8 cellular contexts compared by ENCODE assay signal in the genomic region with DNA sequence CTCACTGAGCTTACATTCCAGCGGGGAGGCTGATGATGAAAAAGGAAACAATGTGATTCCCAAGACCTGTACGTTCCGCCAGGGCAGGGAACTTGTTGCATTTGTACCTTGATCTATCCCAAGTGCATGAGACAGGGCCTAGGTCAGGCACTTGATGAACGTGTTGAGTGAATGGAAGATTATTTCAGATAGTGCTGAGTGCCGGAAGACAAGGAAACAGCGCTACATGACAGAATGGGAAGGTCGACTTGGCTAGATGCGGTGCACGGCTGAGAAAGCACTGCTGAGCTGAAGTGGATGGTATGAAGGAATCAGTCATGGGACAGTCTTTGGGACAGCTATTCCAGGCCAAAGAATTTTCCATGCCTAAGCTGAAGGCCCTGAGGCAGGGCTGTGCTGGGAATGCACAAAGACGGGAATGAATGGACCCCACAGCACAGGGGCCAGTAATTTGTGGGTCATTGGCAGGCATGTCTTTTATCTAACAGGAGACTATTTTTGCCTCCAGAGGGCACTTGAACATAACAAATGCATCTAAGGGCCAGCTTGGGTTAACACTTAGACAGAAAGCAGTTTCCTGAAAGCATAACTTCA. TPM values are rescaled to one million over a fixed set of nuclear protein-coding genes. Genes with fewer than 3 reads are reported as not detected.
A peak's percentile ranks its signal among the peaks of the same experiment; 100 is the strongest.
DNase-seq lines count a peak whose midpoint lies in the region; ATAC-seq, FAIRE-seq and TF ChIP-seq lines count a peak whose summit lies in the region.
"Not testable (repeated sequence)": the region's sequence is repeated elsewhere in the genome, so short reads cannot be mapped to it uniquely, and the experiment has no call there.

No MANE protein-coding gene starts in this region.

- 49% methylated on average over 10 of the region's 10 CpGs for WGBS in mammary epithelial cell (ENCODE audit: low coverage, missing lambda C conversion rate)
- WGBS in hepatocyte (ENCODE audit: low lambda C conversion rate, missing lambda C conversion rate), result 69% methylated on average over 10 of the region's 10 CpGs
- 74% methylated on average over 10 of the region's 10 CpGs for WGBS in prostate gland

- CTCF ChIA-PET in mammary epithelial cell (lab: Charles Lee; ENCODE audit: low non-redundant PET), result interaction anchor here (0.7 kb wide), 1 partner anchor 134 kb away, joined by 3 read pairs; no protein-coding TSS in a partner anchor

- not testable (repeated sequence) for H2AFZ ChIP-seq in mammary epithelial cell (ENCODE audit: low read depth, low read length); hepatocyte

- intact Hi-C loops in mammary epithelial cell (cut with micrococcal nuclease), result loop anchor here (1.0 kb wide), 3 partner anchors 200 to 359 kb away; no protein-coding TSS in a partner anchor
- intact Hi-C loops in prostate gland (cut with DNase I), result not testable (repeated sequence)

- not testable (repeated sequence) for H3K4me2 ChIP-seq in mammary epithelial cell (ENCODE audit: insufficient read depth, low read depth, low read length); hepatocyte

- not testable (repeated sequence) for H3K27ac ChIP-seq in mammary epithelial cell (ENCODE audit: insufficient read depth, low read depth, low read length); hepatocyte; prostate gland

- in situ Hi-C loops in mammary epithelial cell (cut with MboI; ENCODE audit: low sequenced_read_pairs in 2 of 2), result not testable (repeated sequence)

- H3K27me3 ChIP-seq in BE2C; mammary epithelial cell (ENCODE audit: insufficient read depth, low read length); hepatocyte; prostate gland (replicated peaks; ENCODE audit: insufficient read depth): not testable (repeated sequence)

- H3K4me1 ChIP-seq in BE2C; mammary epithelial cell (ENCODE audit: insufficient read depth, low read length); hepatocyte (ENCODE audit: insufficient read depth); prostate gland (replicated peaks): not testable (repeated sequence)

- H3K9ac ChIP-seq in mammary epithelial cell (ENCODE audit: insufficient read depth, low read length), result not testable (repeated sequence)

- H3K9me2 ChIP-seq in hepatocyte (replicated peaks; ENCODE audit: insufficient read depth), result not testable (repeated sequence)

- not testable (repeated sequence) for BruUV-seq in mammary epithelial cell (replicated peaks; lab: Mats Ljungman, UMichigan)

- TF ChIP-seq CTCF in BE2C (IDR thresholded peaks at IDR 0.05; ENCODE audit: low read depth, low read length), result peak; percentile 55
- TF ChIP-seq CTCF in mammary epithelial cell (conservative IDR thresholded peaks at IDR 0.05 in 1 of 2, IDR thresholded peaks at IDR 0.05 in 1 of 2; ENCODE audit: extremely low read depth in 1 of 2, insufficient read depth in 1 of 2, low read depth in 1 of 2, low read length in 2 of 2), result peak in 1 of 2 donors; percentile 48
- peak; percentile 59 for TF ChIP-seq CTCF in hepatocyte (IDR thresholded peaks at IDR 0.05; ENCODE audit: poor library complexity)
- TF ChIP-seq CTCF in prostate gland (IDR thresholded peaks at IDR 0.05), result peak in 3 of 4 experiments; percentile 34 to 55 (median 53)

- DNase-seq in BE2C; GM18507 (ENCODE audit: extremely low spot score, insufficient read length, low read depth): not testable (repeated sequence)
- DNase-seq in LoVo (ENCODE audit: low spot score) (peak; percentile 28), SIG-M5 treated with dmso at 0.1 percent for 504 hours (lab: John Stamatoyannopoulos, UW; ENCODE audit: unreplicated experiment) (peak; percentile 32), mammary epithelial cell (peak; percentile 10), hepatocyte (ENCODE audit: low spot score) (peak; percentile 61), prostate gland (ENCODE audit: low spot score) (peak; percentile 23)

- not testable (repeated sequence) for H3K9me3 ChIP-seq in BE2C; mammary epithelial cell (replicated peaks; ENCODE audit: insufficient read depth, low read length); hepatocyte (ENCODE audit: low read depth); prostate gland

- dilution Hi-C loops in mammary epithelial cell (cut with HindIII; ENCODE audit: low sequenced_read_pairs), result not testable (repeated sequence)

- FAIRE-seq in GM18507 (lab: Jason Lieb, UNC), result peak; percentile 26

- H3K4me3 ChIP-seq in BE2C (ENCODE audit: low read depth, low read length); mammary epithelial cell (replicated peaks in 1 of 3; ENCODE audit: insufficient read depth in 1 of 3, low read depth in 2 of 3, low read length in 3 of 3); hepatocyte; prostate gland: not testable (repeated sequence)

- not testable (repeated sequence) for H4K20me1 ChIP-seq in mammary epithelial cell (ENCODE audit: insufficient read depth, low read length); hepatocyte (ENCODE audit: insufficient read depth, poor library complexity, severe bottlenecking)

- peak; percentile 62 for ATAC-seq in HG02571 (IDR thresholded peaks at IDR 0.05; ENCODE audit: unreplicated experiment)

- H3K36me3 ChIP-seq in BE2C; mammary epithelial cell (ENCODE audit: insufficient read depth, low read length); hepatocyte (replicated peaks; ENCODE audit: insufficient read depth, low read depth); prostate gland: not testable (repeated sequence)

- not testable (repeated sequence) for TF ChIP-seq POLR2A in prostate gland (IDR thresholded peaks at IDR 0.05)

- not testable (repeated sequence) for H3K79me2 ChIP-seq in mammary epithelial cell (ENCODE audit: insufficient read depth, low read length); hepatocyte

RNA-seq across cellular contexts. Expression of a gene that starts 33.1 kb away (rescaled TPM):
- 30.7 TPM for polyA plus RNA-seq in BE2C (2012; ENCODE audit: insufficient read depth, insufficient read length, low read depth)
- 1 to 10 TPM; 2.3 to 9.3 TPM for total RNA-seq in mammary epithelial cell
- 7.2 TPM for polyA plus RNA-seq in mammary epithelial cell
- 6.1 TPM for polyA minus RNA-seq in mammary epithelial cell
- total RNA-seq in hepatocyte, result 2.2 and 2.7 TPM in 2 replicates
- 6.2 and 7.0 TPM in 2 replicates for polyA plus RNA-seq in hepatocyte
- 1 to 10 TPM; 5.0 to 5.5 TPM for total RNA-seq in prostate gland

RNA-seq across cellular contexts. Expression of a gene that starts 43.5 kb away (rescaled TPM):
- polyA plus RNA-seq in BE2C (2012; ENCODE audit: insufficient read depth, insufficient read length, low read depth), result 95.2 TPM
- total RNA-seq in mammary epithelial cell (10 to 100 TPM; 16.8 to 45.9 TPM), hepatocyte (38.9 and 52.3 TPM in 2 replicates), prostate gland (10 to 100 TPM; 34.4 to 47.8 TPM)
- polyA plus RNA-seq in mammary epithelial cell (28.8 TPM), hepatocyte (46.3 and 51.1 TPM in 2 replicates)
- polyA minus RNA-seq in mammary epithelial cell, result 16.7 TPM
